Comparison of ENCODE assay signal across 13 cellular contexts in the genomic region with DNA sequence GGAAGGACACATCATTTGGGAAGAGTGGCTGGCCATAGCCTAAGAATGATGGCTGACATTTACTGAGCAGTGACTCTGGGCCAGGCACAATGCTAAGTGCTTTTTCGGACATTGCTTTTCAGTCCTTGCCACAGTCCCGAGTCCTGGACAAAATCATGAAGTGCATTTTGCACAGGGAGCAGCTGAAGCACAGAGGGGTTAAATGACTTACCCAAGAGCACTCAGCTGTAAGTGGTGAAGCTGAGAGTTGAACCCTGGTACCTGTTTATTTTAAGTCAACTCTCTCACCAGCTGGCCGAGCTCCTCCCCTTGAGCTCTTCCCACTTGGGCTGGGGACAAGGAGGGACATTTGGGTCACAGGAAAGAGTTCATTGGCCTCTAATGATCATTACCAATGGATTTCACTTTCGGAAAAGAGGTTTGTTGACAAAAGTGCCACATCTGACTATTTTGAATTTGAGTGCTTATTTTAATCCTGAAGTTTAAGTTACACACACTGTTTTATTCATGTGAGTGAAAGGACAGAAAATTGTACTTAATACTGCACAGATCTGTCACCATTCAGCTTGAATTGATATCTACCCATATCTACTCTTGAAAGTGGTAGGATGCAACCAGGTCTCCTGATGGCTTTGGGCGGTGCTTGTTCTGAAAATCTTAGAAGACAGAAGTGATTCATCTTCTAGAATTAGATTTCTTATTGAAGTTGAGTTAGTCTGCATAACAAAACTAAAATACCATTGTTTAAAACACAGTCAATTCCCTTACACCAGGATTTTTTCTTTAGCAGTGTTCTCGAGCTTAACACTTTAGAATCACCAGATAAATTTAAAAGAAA.
DNase-seq lines count a peak whose midpoint lies in the region; FAIRE-seq and TF ChIP-seq lines count a peak whose summit lies in the region.
"Had no signal": no experiment of that assay in that cellular context is flagged by ENCODE, and none has a peak within 500 bp of the region (broad histone marks: within the 10 kb centered on the region; RNA-seq: fewer than 3 reads in every experiment).

No MANE protein-coding gene starts in this region.

- no peak overlapping the region for H3K27ac ChIP-seq in kidney (ENCODE audit: low read depth in 2 of 2, low read length in 2 of 2)

- H3K4me1 ChIP-seq in BE2C, result peaks cover 37% of the 10 kb centered on the region
- peaks cover 18% of the 10 kb centered on the region in 2 donors for H3K4me1 ChIP-seq in kidney (ENCODE audit: control insufficient read depth in 1 of 2, insufficient read depth in 1 of 2, low read depth in 1 of 2, low read length in 2 of 2)
- peaks cover 35% of the 10 kb centered on the region for H3K4me1 ChIP-seq in skeletal muscle satellite cell (ENCODE audit: control insufficient read depth, insufficient read depth, low read length)

- peak overlapping the region in 1 of 2 donors; percentile 13 for H3K9ac ChIP-seq in kidney (ENCODE audit: low read length in 2 of 2)
- H3K9ac ChIP-seq in skeletal muscle satellite cell (ENCODE audit: low read depth, low read length), result peak overlapping the region; percentile 62

- CTCF ChIA-PET in GM10248 (lab: Yijun Ruan, JAX), result no interaction called here

- DNase-seq in BE2C (no peak), astrocyte of the cerebellum (ENCODE audit: low read depth) (no peak), kidney (no peak), KG1 (lab: John Stamatoyannopoulos, UW) (no peak), GM10248 (ENCODE audit: extremely low spot score) (no peak), occipital lobe (lab: John Stamatoyannopoulos, UW) (no peak), retina (no peak)
- DNase-seq: activated gamma-delta T cell, MM.1S had no signal

- H3K27me3 ChIP-seq in BE2C, result no peaks in the 10 kb centered on the region
- no peaks in the 10 kb centered on the region for H3K27me3 ChIP-seq in skeletal muscle satellite cell (ENCODE audit: control insufficient read depth, insufficient read depth, low read length)
- H3K27me3 ChIP-seq: heart left ventricle, left lung had no signal

- POLR2A ChIA-PET in GM10248 (lab: Yijun Ruan, JAX), result no interaction called here

- intact Hi-C loops in kidney (cut with DNase I), result no loop called here

- H3K4me2 ChIP-seq in skeletal muscle satellite cell (ENCODE audit: low read length), result peak overlapping the region; percentile 83

- H3K4me3 ChIP-seq in BE2C (ENCODE audit: low read depth, low read length), result peak overlapping the region; percentile 31
- H3K4me3 ChIP-seq in astrocyte of the cerebellum (ENCODE audit: low read depth, low read length), result peak overlapping the region; percentile 6
- peak overlapping the region; percentile 49 to 53 for H3K4me3 ChIP-seq in kidney (ENCODE audit: low read length in 2 of 2)
- peak overlapping the region; percentile 65 for H3K4me3 ChIP-seq in skeletal muscle satellite cell (ENCODE audit: low read length)
- H3K4me3 ChIP-seq: left lung had no signal

- H3K36me3 ChIP-seq in BE2C, result no peaks in the 10 kb centered on the region
- no peaks in the 10 kb centered on the region for H3K36me3 ChIP-seq in kidney (ENCODE audit: control insufficient read depth in 1 of 2, insufficient read depth in 2 of 2, low read length in 2 of 2)
- no peaks in the 10 kb centered on the region for H3K36me3 ChIP-seq in skeletal muscle satellite cell (ENCODE audit: insufficient read depth, low read length)
- H3K36me3 ChIP-seq: heart left ventricle, left lung had no signal

- H3K9me3 ChIP-seq in BE2C (no peaks in the 10 kb centered on the region), kidney (ENCODE audit: control insufficient read depth in 1 of 2, low read length in 2 of 2) (no peaks in the 10 kb centered on the region), skeletal muscle satellite cell (replicated peaks; ENCODE audit: low read length) (no peaks in the 10 kb centered on the region)
- H3K9me3 ChIP-seq: left lung had no signal

- FAIRE-seq in kidney (lab: Jason Lieb, UNC), result no peak
- FAIRE-seq: bronchial epithelial cell had no signal

- TF ChIP-seq CTCF in BE2C (IDR thresholded peaks at IDR 0.05; ENCODE audit: low read depth, low read length) (no peak), astrocyte of the cerebellum (IDR thresholded peaks at IDR 0.05; ENCODE audit: low read depth, low read length, missing control alignments) (no peak), kidney (IDR thresholded peaks at IDR 0.05; ENCODE audit: borderline replicate concordance, extremely low read depth, insufficient read depth) (no peak), GM10248 (IDR thresholded peaks at IDR 0.05; ENCODE audit: control extremely low read depth, extremely low read depth, low read depth, missing control alignments) (no peak)

- in situ Hi-C loops in astrocyte of the cerebellum (cut with HindIII; ENCODE audit: low sequenced_read_pairs), result no loop called here

Comparison
In these comparisons a context has a peak if more than half of its experiments do, and no peak if none do; other contexts are left out.
1. H3K4me3 ChIP-seq: peak in every context shown above with its lines; median percentile 65 in skeletal muscle satellite cell; 51 in kidney; 31 in BE2C; 6 in astrocyte of the cerebellum.